ENCODE assay signal across 14 cellular contexts in genomic region chr2:188364033-188364432, GRCh38.
"Had no signal": no experiment of that assay in that cellular context is flagged by ENCODE, and none has a peak within 500 bp of the region (broad histone marks: within the 10 kb centered on the region; RNA-seq: fewer than 3 reads in every experiment).

No MANE protein-coding gene starts in this region.

- H3K36me3 ChIP-seq: tibial nerve, vagina had no signal

- H3K27ac ChIP-seq: dorsolateral prefrontal cortex, tibial nerve, vagina had no signal

- H3K27me3 ChIP-seq: dorsolateral prefrontal cortex, tibial nerve, vagina had no signal

- H3K4me1 ChIP-seq: vagina had no signal

- H3K9me3 ChIP-seq: tibial nerve, vagina had no signal

- H3K4me3 ChIP-seq: dorsolateral prefrontal cortex, tibial nerve, vagina had no signal

- DNase-seq: activated CD4-positive, alpha-beta T cell treated with anti-CD3 and anti-CD28 coated beads, Interleukin-2, amount 50 U/mL, for 48 hours; activated T-cell treated with anti-CD3 and anti-CD28 coated beads, Interleukin-2, amount 50 U/mL, for 1 hour; amniotic stem cell; dorsolateral prefrontal cortex; hippocampal formation; kidney; left ventricle myocardium superior; small intestine; stimulated activated CD4-positive, alpha-beta T cell treated with anti-CD3 and anti-CD28 coated beads, Interleukin-4, amount 100 ng/mL, for 4 hours; stimulated activated CD8-positive, alpha-beta memory T cell treated with anti-CD3 and anti-CD28 coated beads, Interleukin-4, amount 100 ng/mL, for 48 hours; stimulated activated naive CD4-positive, alpha-beta T cell treated with Interleukin-2 at 50 U/mL for 16 hours; substantia nigra had no signal
